ENCODE assay signal across 8 cellular contexts in genomic region chr11:502288-503178, GRCh38. TPM values are rescaled to one million over a fixed set of nuclear protein-coding genes. Genes with fewer than 3 reads are reported as not detected.
DNase-seq lines count a peak whose midpoint lies in the region; FAIRE-seq and TF ChIP-seq lines count a peak whose summit lies in the region.
"Had no signal": no experiment of that assay in that cellular context is flagged by ENCODE, and none has a peak within 500 bp of the region (broad histone marks: within the 10 kb centered on the region; RNA-seq: fewer than 3 reads in every experiment).

No MANE protein-coding gene starts in this region.

- no peak for FAIRE-seq in GM12892 (lab: Jason Lieb, UNC)
- FAIRE-seq: colon, H54 had no signal

- H3K4me1 Mint-ChIP-seq in activated T-helper 1 cell treated with anti-CD3 and anti-CD28 coated beads, Interleukin-12 subunit alpha, Interleukin-12 subunit beta, Interleukin-2, Interleukin-4 antibody, amounts not matched to agents 30 ng/mL and 10 ng/mL and 1 ng/mL, durations not matched to agents 14 hours and 24 hours and 36 hours (ENCODE audit: low read depth) = peaks cover 16% of the 10 kb centered on the region
- H3K4me1 Mint-ChIP-seq in neural crest cell = peaks cover 12% of the 10 kb centered on the region

- H3K27ac Mint-ChIP-seq in activated T-helper 1 cell treated with anti-CD3 and anti-CD28 coated beads, Interleukin-12 subunit alpha, Interleukin-12 subunit beta, Interleukin-2, Interleukin-4 antibody, amounts not matched to agents 30 ng/mL and 10 ng/mL and 1 ng/mL, durations not matched to agents 14 hours and 24 hours and 36 hours = no peak overlapping the region
- H3K27ac Mint-ChIP-seq in neural crest cell (ENCODE audit: unreplicated experiment) = no peak overlapping the region

- H3K36me3 Mint-ChIP-seq in activated T-helper 1 cell treated with anti-CD3 and anti-CD28 coated beads, Interleukin-12 subunit alpha, Interleukin-12 subunit beta, Interleukin-2, Interleukin-4 antibody, amounts not matched to agents 30 ng/mL and 10 ng/mL and 1 ng/mL, durations not matched to agents 14 hours and 24 hours and 36 hours (ENCODE audit: low read depth) = peaks cover 19% of the 10 kb centered on the region
- H3K36me3 Mint-ChIP-seq in neural crest cell (ENCODE audit: low read depth) = peaks cover 9% of the 10 kb centered on the region

- TF ChIP-seq CTCF in neural crest cell (conservative IDR thresholded peaks at IDR 0.05) = no peak

- H3K9me3 Mint-ChIP-seq in activated T-helper 1 cell treated with anti-CD3 and anti-CD28 coated beads, Interleukin-12 subunit alpha, Interleukin-12 subunit beta, Interleukin-2, Interleukin-4 antibody, amounts not matched to agents 30 ng/mL and 10 ng/mL and 1 ng/mL, durations not matched to agents 14 hours and 24 hours and 36 hours = no peaks in the 10 kb centered on the region
- H3K9me3 Mint-ChIP-seq in neural crest cell = peaks cover 3% of the 10 kb centered on the region

- no peaks in the 10 kb centered on the region for H3K27me3 Mint-ChIP-seq in activated T-helper 1 cell treated with anti-CD3 and anti-CD28 coated beads, Interleukin-12 subunit alpha, Interleukin-12 subunit beta, Interleukin-2, Interleukin-4 antibody, amounts not matched to agents 30 ng/mL and 10 ng/mL and 1 ng/mL, durations not matched to agents 14 hours and 24 hours and 36 hours (ENCODE audit: insufficient read depth)
- H3K27me3 Mint-ChIP-seq in neural crest cell (ENCODE audit: low read depth) = peaks cover 3% of the 10 kb centered on the region

- peak overlapping the region; percentile 63 for H3K4me3 Mint-ChIP-seq in activated T-helper 1 cell treated with anti-CD3 and anti-CD28 coated beads, Interleukin-12 subunit alpha, Interleukin-12 subunit beta, Interleukin-2, Interleukin-4 antibody, amounts not matched to agents 30 ng/mL and 10 ng/mL and 1 ng/mL, durations not matched to agents 14 hours and 24 hours and 36 hours
- peak overlapping the region; percentile 49 for H3K4me3 Mint-ChIP-seq in neural crest cell

- TF ChIP-seq POLR2A in GM12892 (IDR thresholded peaks at IDR 0.05; ENCODE audit: low read depth, low read length) = no peak

- intact Hi-C loops in activated T-helper 1 cell treated with anti-CD3 and anti-CD28 coated beads, Interleukin-12 subunit alpha, Interleukin-12 subunit beta, Interleukin-2, Interleukin-4 antibody, amounts not matched to agents 30 ng/mL and 10 ng/mL and 1 ng/mL, durations not matched to agents 14 hours and 24 hours and 36 hours (cut with micrococcal nuclease) = no loop called here

- DNase-seq in GM12892 (ENCODE audit: insufficient read length) (peak; percentile 27), neural crest cell (ENCODE audit: low read depth, low spot score) (no peak), OCI-M2 (lab: John Stamatoyannopoulos, UW; ENCODE audit: unreplicated experiment) (no peak), GM19240 (ENCODE audit: insufficient read length, low spot score) (no peak), UCSD-AML1 (lab: John Stamatoyannopoulos, UW; ENCODE audit: unreplicated experiment) (no peak)
- DNase-seq in activated T-helper 1 cell treated with anti-CD3 and anti-CD28 coated beads, Interleukin-12 subunit alpha, Interleukin-12 subunit beta, Interleukin-2, Interleukin-4 antibody, amounts not matched to agents 30 ng/mL and 10 ng/mL and 1 ng/mL, durations not matched to agents 14 hours and 24 hours and 36 hours (ENCODE audit: low spot score) = no peak

RNA-seq across cellular contexts. Expression of gene RNH1, which starts 4.5 kb away (rescaled TPM):
- polyA plus RNA-seq in GM12892 (2012; ENCODE audit: missing spikeins) = 40.2 TPM
- 123 and 126 TPM in 2 replicates for total RNA-seq in activated T-helper 1 cell treated with anti-CD3 and anti-CD28 coated beads, Interleukin-12 subunit alpha, Interleukin-12 subunit beta, Interleukin-2, Interleukin-4 antibody, amounts not matched to agents 30 ng/mL and 10 ng/mL and 1 ng/mL, durations not matched to agents 14 hours and 24 hours and 36 hours
- 69.2 and 71.1 TPM in 2 replicates for total RNA-seq in neural crest cell

RNA-seq across cellular contexts. Expression of gene HRAS, which starts 32.8 kb away (rescaled TPM):
- polyA plus RNA-seq in GM12892 (2012; ENCODE audit: missing spikeins) = 28.5 TPM
- 76.6 and 88.7 TPM in 2 replicates for total RNA-seq in activated T-helper 1 cell treated with anti-CD3 and anti-CD28 coated beads, Interleukin-12 subunit alpha, Interleukin-12 subunit beta, Interleukin-2, Interleukin-4 antibody, amounts not matched to agents 30 ng/mL and 10 ng/mL and 1 ng/mL, durations not matched to agents 14 hours and 24 hours and 36 hours
- 90.6 and 93.5 TPM in 2 replicates for total RNA-seq in neural crest cell

RNA-seq across cellular contexts. Expression of gene LRRC56, which starts 34.8 kb away (rescaled TPM):
- polyA plus RNA-seq in GM12892 (2012; ENCODE audit: missing spikeins) = 0.30 TPM
- total RNA-seq in activated T-helper 1 cell treated with anti-CD3 and anti-CD28 coated beads, Interleukin-12 subunit alpha, Interleukin-12 subunit beta, Interleukin-2, Interleukin-4 antibody, amounts not matched to agents 30 ng/mL and 10 ng/mL and 1 ng/mL, durations not matched to agents 14 hours and 24 hours and 36 hours = 1.8 and 2.2 TPM in 2 replicates
- total RNA-seq in neural crest cell = 2.1 and 2.4 TPM in 2 replicates

RNA-seq across cellular contexts. Expression of gene PTDSS2, which starts 52.5 kb away (rescaled TPM):
- polyA plus RNA-seq in GM12892 (2012; ENCODE audit: missing spikeins) = 7.3 TPM
- total RNA-seq in activated T-helper 1 cell treated with anti-CD3 and anti-CD28 coated beads, Interleukin-12 subunit alpha, Interleukin-12 subunit beta, Interleukin-2, Interleukin-4 antibody, amounts not matched to agents 30 ng/mL and 10 ng/mL and 1 ng/mL, durations not matched to agents 14 hours and 24 hours and 36 hours = 31.0 and 33.9 TPM in 2 replicates
- total RNA-seq in neural crest cell = 51.2 and 52.4 TPM in 2 replicates

RNA-seq across cellular contexts. Expression of gene LMNTD2, which starts 58.0 kb away (rescaled TPM):
- polyA plus RNA-seq in GM12892 (2012; ENCODE audit: missing spikeins) = 0.47 TPM
- total RNA-seq in activated T-helper 1 cell treated with anti-CD3 and anti-CD28 coated beads, Interleukin-12 subunit alpha, Interleukin-12 subunit beta, Interleukin-2, Interleukin-4 antibody, amounts not matched to agents 30 ng/mL and 10 ng/mL and 1 ng/mL, durations not matched to agents 14 hours and 24 hours and 36 hours = 0.47 and 0.64 TPM in 2 replicates
- 1.8 and 2.2 TPM in 2 replicates for total RNA-seq in neural crest cell
